12 cellular contexts compared by ENCODE assay signal in genomic region chr7:24910551-24911212, GRCh38.
DNase-seq lines count a peak whose midpoint lies in the region; ATAC-seq, FAIRE-seq and TF ChIP-seq lines count a peak whose summit lies in the region.
"Had no signal": no experiment of that assay in that cellular context is flagged by ENCODE, and none has a peak within 500 bp of the region (broad histone marks: within the 10 kb centered on the region; RNA-seq: fewer than 3 reads in every experiment).

No MANE protein-coding gene starts in this region.

- H3K36me3 ChIP-seq in Loucy (ENCODE audit: insufficient read depth, low read length) (no peaks in the 10 kb centered on the region), psoas muscle (ENCODE audit: insufficient read depth in 1 of 2, low read depth in 1 of 2) (no peaks in the 10 kb centered on the region), vagina (no peaks in the 10 kb centered on the region), kidney (ENCODE audit: control insufficient read depth in 1 of 2, insufficient read depth in 2 of 2, low read length in 2 of 2) (no peaks in the 10 kb centered on the region)

- no peak overlapping the region for H2AFZ ChIP-seq in Loucy (ENCODE audit: low read length)
- H2AFZ ChIP-seq: parathyroid adenoma had no signal

- peak overlapping the region; percentile 84 for H3K9ac ChIP-seq in Loucy (ENCODE audit: low read depth, low read length, poor library complexity, severe bottlenecking)
- no peak overlapping the region for H3K9ac ChIP-seq in kidney (ENCODE audit: low read length in 2 of 2)
- H3K9ac ChIP-seq: parathyroid adenoma had no signal

- H3K27ac Mint-ChIP-seq in activated CD8-positive, alpha-beta memory T cell treated with anti-CD3 and anti-CD28 coated beads, Interleukin-2, amount 10 ng/mL, durations not matched to agents 7 days and 5 days = peak overlapping the region; percentile 99
- H3K27ac Mint-ChIP-seq in activated T-helper 2 cell treated with anti-CD3 and anti-CD28 coated beads, Interferon-gamma antibody, Interleukin-2, Interleukin-4, amounts not matched to agents 10 μg/mL and 5 μg/mL and 100 μg/mL, durations not matched to agents 14 hours and 24 hours and 36 hours = peak overlapping the region; percentile 90

- peaks cover 56% of the 10 kb centered on the region for H3K4me1 Mint-ChIP-seq in activated CD8-positive, alpha-beta memory T cell treated with anti-CD3 and anti-CD28 coated beads, Interleukin-2, amount 10 ng/mL, durations not matched to agents 7 days and 5 days
- peaks cover 55% of the 10 kb centered on the region for H3K4me1 Mint-ChIP-seq in activated T-helper 2 cell treated with anti-CD3 and anti-CD28 coated beads, Interferon-gamma antibody, Interleukin-2, Interleukin-4, amounts not matched to agents 10 μg/mL and 5 μg/mL and 100 μg/mL, durations not matched to agents 14 hours and 24 hours and 36 hours (ENCODE audit: low read depth)

- H3K4me3 ChIP-seq in Loucy (ENCODE audit: low read length, poor library complexity, severe bottlenecking) (peak overlapping the region; percentile 70), psoas muscle (no peak overlapping the region), vagina (no peak overlapping the region), kidney (ENCODE audit: low read length in 2 of 2) (no peak overlapping the region)

- CTCF ChIA-PET in activated CD8-positive, alpha-beta memory T cell treated with anti-CD3 and anti-CD28 coated beads, Interleukin-2, amount 10 ng/mL, durations not matched to agents 7 days and 5 days (lab: Charles Lee) = interaction anchor here (0.7 to 7.6 kb wide), 8 partner anchors 10 to 90 kb away, joined by 3 to 69 read pairs (median 8); partner anchors contain the start of gene OSBPL3

- H4K20me1 ChIP-seq in Loucy (ENCODE audit: insufficient read depth, low read length, poor library complexity, severe bottlenecking) = no peaks in the 10 kb centered on the region

- intact Hi-C loops in activated T-helper 2 cell treated with anti-CD3 and anti-CD28 coated beads, Interferon-gamma antibody, Interleukin-2, Interleukin-4, amounts not matched to agents 10 μg/mL and 5 μg/mL and 100 μg/mL, durations not matched to agents 14 hours and 24 hours and 36 hours (cut with micrococcal nuclease) = loop anchor here (1.0 kb wide), 1 partner anchor 11 kb away; no protein-coding TSS in a partner anchor
- intact Hi-C loops in psoas muscle (cut with DNase I) = no loop called here
- intact Hi-C loops in vagina (cut with DNase I) = no loop called here
- intact Hi-C loops in kidney (cut with DNase I) = no loop called here

- no peak for TF ChIP-seq POLR2A in vagina (IDR thresholded peaks at IDR 0.05)

- H3K4me1 ChIP-seq in Loucy (ENCODE audit: insufficient read depth, low read length, poor library complexity, severe bottlenecking) = peaks cover 94% of the 10 kb centered on the region
- peaks cover 22% of the 10 kb centered on the region for H3K4me1 ChIP-seq in psoas muscle
- H3K4me1 ChIP-seq in vagina = peaks cover 29% of the 10 kb centered on the region
- peaks cover 2 to 11% of the 10 kb centered on the region in 2 donors for H3K4me1 ChIP-seq in kidney (ENCODE audit: control insufficient read depth in 1 of 2, insufficient read depth in 1 of 2, low read depth in 1 of 2, low read length in 2 of 2)

- H3F3A ChIP-seq in Loucy (ENCODE audit: low read depth) = peaks cover 25% of the 10 kb centered on the region

- H3K79me2 ChIP-seq in Loucy (ENCODE audit: insufficient read depth, low read length) = peaks cover 86% of the 10 kb centered on the region

- H3K4me3 Mint-ChIP-seq in activated CD8-positive, alpha-beta memory T cell treated with anti-CD3 and anti-CD28 coated beads, Interleukin-2, amount 10 ng/mL, durations not matched to agents 7 days and 5 days = peak overlapping the region; percentile 67
- H3K4me3 Mint-ChIP-seq in activated T-helper 2 cell treated with anti-CD3 and anti-CD28 coated beads, Interferon-gamma antibody, Interleukin-2, Interleukin-4, amounts not matched to agents 10 μg/mL and 5 μg/mL and 100 μg/mL, durations not matched to agents 14 hours and 24 hours and 36 hours (ENCODE audit: low read depth) = peak overlapping the region; percentile 63

- TF ChIP-seq CTCF in Loucy (conservative IDR thresholded peaks at IDR 0.05; ENCODE audit: low read length) = no peak
- no peak for TF ChIP-seq CTCF in psoas muscle (IDR thresholded peaks at IDR 0.05)
- no peak for TF ChIP-seq CTCF in vagina (IDR thresholded peaks at IDR 0.05)
- no peak for TF ChIP-seq CTCF in kidney (IDR thresholded peaks at IDR 0.05; ENCODE audit: borderline replicate concordance, extremely low read depth, insufficient read depth)

- peak overlapping the region; percentile 33 for H3K27ac ChIP-seq in psoas muscle
- no peak overlapping the region for H3K27ac ChIP-seq in vagina
- H3K27ac ChIP-seq in kidney (ENCODE audit: low read depth in 2 of 2, low read length in 2 of 2) = no peak overlapping the region
- H3K27ac ChIP-seq: parathyroid adenoma had no signal

- peaks cover 31% of the 10 kb centered on the region for H3K36me3 Mint-ChIP-seq in activated CD8-positive, alpha-beta memory T cell treated with anti-CD3 and anti-CD28 coated beads, Interleukin-2, amount 10 ng/mL, durations not matched to agents 7 days and 5 days
- peaks cover 35% of the 10 kb centered on the region for H3K36me3 Mint-ChIP-seq in activated T-helper 2 cell treated with anti-CD3 and anti-CD28 coated beads, Interferon-gamma antibody, Interleukin-2, Interleukin-4, amounts not matched to agents 10 μg/mL and 5 μg/mL and 100 μg/mL, durations not matched to agents 14 hours and 24 hours and 36 hours (ENCODE audit: low read depth)

- FAIRE-seq in kidney (lab: Jason Lieb, UNC) = no peak

- H3K27me3 ChIP-seq in Loucy (ENCODE audit: insufficient read depth, low read length, poor library complexity, severe bottlenecking) (no peaks in the 10 kb centered on the region), psoas muscle (ENCODE audit: insufficient read depth in 3 of 3, low read length in 2 of 3) (no peaks in the 10 kb centered on the region), vagina (no peaks in the 10 kb centered on the region)

- no peaks in the 10 kb centered on the region for H3K9me3 Mint-ChIP-seq in activated CD8-positive, alpha-beta memory T cell treated with anti-CD3 and anti-CD28 coated beads, Interleukin-2, amount 10 ng/mL, durations not matched to agents 7 days and 5 days (ENCODE audit: low read depth)
- H3K9me3 Mint-ChIP-seq in activated T-helper 2 cell treated with anti-CD3 and anti-CD28 coated beads, Interferon-gamma antibody, Interleukin-2, Interleukin-4, amounts not matched to agents 10 μg/mL and 5 μg/mL and 100 μg/mL, durations not matched to agents 14 hours and 24 hours and 36 hours = no peaks in the 10 kb centered on the region

- WGBS in psoas muscle, 3 donors = 69 to 76% (median 72%) methylated on average over 4 of the region's 4 CpGs

- H3K9me3 ChIP-seq in Loucy (ENCODE audit: insufficient read depth, low read depth, low read length) (no peaks in the 10 kb centered on the region), psoas muscle (no peaks in the 10 kb centered on the region), vagina (no peaks in the 10 kb centered on the region), kidney (ENCODE audit: control insufficient read depth in 1 of 2, low read length in 2 of 2) (no peaks in the 10 kb centered on the region)

- peak overlapping the region; percentile 94 for H3K4me2 ChIP-seq in Loucy (ENCODE audit: low read depth, low read length, poor library complexity, severe bottlenecking)

- H3K9me2 ChIP-seq in Loucy (replicated peaks; ENCODE audit: low read depth, low read length) = no peaks in the 10 kb centered on the region

- ATAC-seq in activated CD8-positive, alpha-beta memory T cell treated with anti-CD3 and anti-CD28 coated beads, Interleukin-2, amount 10 ng/mL, durations not matched to agents 7 days and 5 days = peak; percentile 32
- ATAC-seq in psoas muscle = no peak
- no peak for ATAC-seq in HG03432 (IDR thresholded peaks at IDR 0.05; ENCODE audit: unreplicated experiment)

- no peaks in the 10 kb centered on the region for H3K27me3 Mint-ChIP-seq in activated CD8-positive, alpha-beta memory T cell treated with anti-CD3 and anti-CD28 coated beads, Interleukin-2, amount 10 ng/mL, durations not matched to agents 7 days and 5 days
- no peaks in the 10 kb centered on the region for H3K27me3 Mint-ChIP-seq in activated T-helper 2 cell treated with anti-CD3 and anti-CD28 coated beads, Interferon-gamma antibody, Interleukin-2, Interleukin-4, amounts not matched to agents 10 μg/mL and 5 μg/mL and 100 μg/mL, durations not matched to agents 14 hours and 24 hours and 36 hours (ENCODE audit: low read depth)

- peak; percentile 52 for DNase-seq in activated CD8-positive, alpha-beta memory T cell treated with anti-CD3 and anti-CD28 coated beads, Interleukin-2, amount 10 ng/mL, durations not matched to agents 7 days and 5 days
- no peak for DNase-seq in activated CD8-positive, alpha-beta memory T cell treated with anti-CD3 and anti-CD28 coated beads for 24 hours
- DNase-seq in activated T-helper 2 cell treated with anti-CD3 and anti-CD28 coated beads, Interferon-gamma antibody, Interleukin-2, Interleukin-4, amounts not matched to agents 10 μg/mL and 5 μg/mL and 100 μg/mL, durations not matched to agents 14 hours and 24 hours and 36 hours (ENCODE audit: low spot score) = no peak
- no peak for DNase-seq in psoas muscle
- no peak for DNase-seq in vagina (ENCODE audit: extremely low spot score in 2 of 2)
- no peak for DNase-seq in kidney
- DNase-seq: NCI-H1417 treated with DMSO at 0.1 percent for 48 hours; SHP77 treated with DMSO at 0.1 percent for 48 hours; stimulated activated CD8-positive, alpha-beta memory T cell treated with anti-CD3 and anti-CD28 coated beads, Interleukin-4, amount 100 ng/mL, for 48 hours had no signal
